10 cellular contexts compared by ENCODE assay signal in the genomic region with DNA sequence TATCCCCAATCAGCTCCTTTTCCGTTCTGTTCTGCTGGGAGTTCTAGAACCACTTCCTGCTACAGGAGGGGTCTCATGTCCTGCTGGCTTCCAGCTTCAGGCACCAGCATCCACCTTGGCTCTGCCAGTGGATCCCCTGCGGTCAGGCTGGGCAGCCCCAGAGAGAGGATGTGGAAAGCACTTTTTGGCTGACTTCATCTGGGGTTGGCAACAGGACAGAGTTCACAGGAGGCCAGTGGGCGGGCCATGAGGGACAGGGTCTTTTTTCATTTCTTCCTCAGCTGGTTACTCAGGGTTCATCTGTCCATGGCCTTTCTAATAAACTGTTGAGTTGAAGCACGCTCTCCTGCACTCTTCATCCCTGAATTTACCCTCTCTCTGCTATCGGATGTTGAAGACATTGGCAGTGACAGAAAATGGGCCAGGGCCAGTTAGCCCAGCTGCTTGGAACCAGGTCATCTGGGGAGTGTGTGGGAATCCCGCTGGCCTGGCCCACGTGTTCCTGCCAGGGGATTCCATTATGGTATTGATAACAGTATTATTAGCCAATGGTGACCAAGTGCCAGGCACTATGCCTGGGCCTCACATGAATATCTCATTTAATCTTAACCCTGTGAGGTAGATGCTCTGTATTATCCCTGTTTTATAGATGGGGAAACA. TPM values are rescaled to one million over a fixed set of nuclear protein-coding genes. Genes with fewer than 3 reads are reported as not detected.
DNase-seq lines count a peak whose midpoint lies in the region; ATAC-seq and TF ChIP-seq lines count a peak whose summit lies in the region.
"Had no signal": no experiment of that assay in that cellular context is flagged by ENCODE, and none has a peak within 500 bp of the region (broad histone marks: within the 10 kb centered on the region; RNA-seq: fewer than 3 reads in every experiment).

No MANE protein-coding gene starts in this region.

- intact Hi-C loops in CD14-positive monocyte (cut with micrococcal nuclease) = no loop called here

- H3K27ac Mint-ChIP-seq in CD14-positive monocyte (peak overlapping the region; percentile 30 to 91 (median 64)), nephron progenitor cell (peak overlapping the region; percentile 95)
- H3K27ac Mint-ChIP-seq: nephron had no signal

- H4K20me1 ChIP-seq in fibroblast of lung (ENCODE audit: control insufficient read depth, extremely low read depth, insufficient read depth, low read length) = no peaks in the 10 kb centered on the region

- H3K9ac ChIP-seq in fibroblast of lung (ENCODE audit: insufficient read depth, low read length) = no peak overlapping the region

- H3K27ac ChIP-seq in fibroblast of lung (ENCODE audit: insufficient read depth, low read length) = no peak overlapping the region
- H3K27ac ChIP-seq: transverse colon had no signal

- no peak overlapping the region for H3K4me3 Mint-ChIP-seq in CD14-positive monocyte
- H3K4me3 Mint-ChIP-seq in nephron progenitor cell = no peak overlapping the region
- H3K4me3 Mint-ChIP-seq: nephron had no signal

- H3K4me1 Mint-ChIP-seq in CD14-positive monocyte = peaks cover 30% of the 10 kb centered on the region
- H3K4me1 Mint-ChIP-seq in nephron progenitor cell = peaks cover 17% of the 10 kb centered on the region
- H3K4me1 Mint-ChIP-seq: nephron had no signal

- H3K27me3 Mint-ChIP-seq in CD14-positive monocyte (ENCODE audit: low read depth in 3 of 3) (peaks cover 0 to 2% (median 1%) of the 10 kb centered on the region in 3 donors), nephron progenitor cell (ENCODE audit: low read depth, poor library complexity) (peaks cover 8% of the 10 kb centered on the region)

- H3K4me2 ChIP-seq in fibroblast of lung (ENCODE audit: extremely low read depth, insufficient read depth, low read length) = peak overlapping the region; percentile 30

- H3K4me3 ChIP-seq in fibroblast of lung (replicated peaks in 1 of 4; ENCODE audit: control extremely low read depth in 1 of 4, insufficient read depth in 1 of 4, low read depth in 3 of 4, low read length in 4 of 4) = no peak overlapping the region
- H3K4me3 ChIP-seq: transverse colon had no signal

- H2AFZ ChIP-seq in fibroblast of lung (ENCODE audit: low read length) = no peak overlapping the region

- no peaks in the 10 kb centered on the region for H3K79me2 ChIP-seq in fibroblast of lung (ENCODE audit: control insufficient read depth, insufficient read depth, low read length)

- H3K27me3 ChIP-seq in fibroblast of lung (ENCODE audit: control insufficient read depth, insufficient read depth, low read length) = no peaks in the 10 kb centered on the region
- H3K27me3 ChIP-seq: transverse colon had no signal

- H3K9me3 Mint-ChIP-seq in CD14-positive monocyte (no peaks in the 10 kb centered on the region), nephron progenitor cell (no peaks in the 10 kb centered on the region)
- H3K9me3 Mint-ChIP-seq: nephron had no signal

- peaks cover 59 to 69% of the 10 kb centered on the region in 2 donors for H3K36me3 Mint-ChIP-seq in CD14-positive monocyte
- peaks cover 18% of the 10 kb centered on the region for H3K36me3 Mint-ChIP-seq in nephron progenitor cell (ENCODE audit: low read depth)

- peaks cover 2% of the 10 kb centered on the region for H3K4me1 ChIP-seq in fibroblast of lung (ENCODE audit: control insufficient read depth, extremely low read depth, insufficient read depth, low read length)
- H3K4me1 ChIP-seq: transverse colon had no signal

- no peak for ATAC-seq in HG03039 (IDR thresholded peaks at IDR 0.05; ENCODE audit: unreplicated experiment)
- ATAC-seq in GM21528 (IDR thresholded peaks at IDR 0.05; ENCODE audit: low FRiP score, unreplicated experiment) = no peak

- H3K36me3 ChIP-seq in fibroblast of lung (ENCODE audit: control insufficient read depth, insufficient read depth, low read length) = no peaks in the 10 kb centered on the region

- TF ChIP-seq CTCF in CD14-positive monocyte (IDR thresholded peaks at IDR 0.05) = no peak
- no peak for TF ChIP-seq CTCF in fibroblast of lung (conservative IDR thresholded peaks at IDR 0.05 in 1 of 2, IDR thresholded peaks at IDR 0.05 in 1 of 2; ENCODE audit: low read depth in 1 of 2, low read length in 2 of 2)
- TF ChIP-seq CTCF in nephron progenitor cell (IDR thresholded peaks at IDR 0.05) = no peak

- DNase-seq in CD14-positive monocyte (ENCODE audit: low spot score) = peak; percentile 62
- peak; percentile 47 for DNase-seq in LHCN-M2 (ENCODE audit: low read depth)
- peak; percentile 51 to 72 for DNase-seq in fibroblast of lung (ENCODE audit: low read depth in 2 of 2)
- DNase-seq in nephron progenitor cell = no peak
- no peak for DNase-seq in cerebellar cortex (ENCODE audit: low spot score)
- DNase-seq in SKM-1 (lab: John Stamatoyannopoulos, UW; ENCODE audit: unreplicated experiment) = no peak
- DNase-seq: transverse colon had no signal

- H3K9me3 ChIP-seq in fibroblast of lung (ENCODE audit: control insufficient read depth, insufficient read depth, low read depth, low read length) = no peaks in the 10 kb centered on the region
- H3K9me3 ChIP-seq: transverse colon had no signal

RNA-seq across cellular contexts. Expression of a gene that starts 45.3 kb away (rescaled TPM):
- polyA plus RNA-seq in CD14-positive monocyte (100 to 1,000 TPM; 188 to 189 TPM), fibroblast of lung (0.64 and 0.94 TPM in 2 replicates)
- total RNA-seq in LHCN-M2 (2014; rRNA removed) (5.7 and 7.2 TPM in 2 replicates), fibroblast of lung (1.7 and 2.6 TPM in 2 replicates)
- polyA plus RNA-seq in LHCN-M2 (2012) = 1.2 TPM
- polyA plus RNA-seq in fibroblast of lung (2012) = 0.90 and 1.1 TPM in 2 replicates
- 0.47 and 1.3 TPM in 2 replicates for polyA minus RNA-seq in fibroblast of lung (ENCODE audit: low replicate concordance)

Comparison
In these comparisons a context has a peak if more than half of its experiments do, and no peak if none do; other contexts are left out.
1. DNase-seq: peak in CD14-positive monocyte (single experiment), LHCN-M2 (single experiment) and fibroblast of lung (2 of 2); none in nephron progenitor cell (single experiment), cerebellar cortex (single experiment) and SKM-1 (single experiment).